25 cellular contexts compared by ENCODE assay signal in genomic region chr3:14133876-14134275, GRCh38.
"Had no signal": no experiment of that assay in that cellular context is flagged by ENCODE, and none has a peak within 500 bp of the region (broad histone marks: within the 10 kb centered on the region; RNA-seq: fewer than 3 reads in every experiment).

No MANE protein-coding gene starts in this region.

- H3K9me3 ChIP-seq: esophagus muscularis mucosa, heart right ventricle, lower lobe of right lung, mucosa of descending colon, ovary, psoas muscle, tibial artery had no signal

- H3K27ac Mint-ChIP-seq: activated naive CD4-positive, alpha-beta T cell treated with anti-CD3 and anti-CD28 coated beads for 36 hours; neural progenitor cell had no signal

- H3K4me1 Mint-ChIP-seq: neural progenitor cell had no signal

- H3K4me3 ChIP-seq: esophagus muscularis mucosa, heart right ventricle, lower lobe of right lung, mucosa of descending colon, neural progenitor cell, ovary, psoas muscle, tibial artery had no signal

- H3K4me3 Mint-ChIP-seq: activated naive CD4-positive, alpha-beta T cell treated with anti-CD3 and anti-CD28 coated beads for 36 hours; activated T-helper 17 cell treated with anti-CD3 and anti-CD28 coated beads, Interleukin-2, amount 50 U/mL, for 72 hours; naive B cell; neural progenitor cell; stimulated activated naive CD8-positive, alpha-beta T cell treated with anti-CD3 and anti-CD28 coated beads, Interleukin-15, Interleukin-2, amounts not matched to agents 100 ng/mL and 50 ng/mL, for 24 hours; T-cell had no signal

- ATAC-seq: activated T-helper 17 cell treated with anti-CD3 and anti-CD28 coated beads, Interleukin-2, amount 50 U/mL, for 72 hours; heart right ventricle; left lobe of liver; psoas muscle; right cardiac atrium; SK-N-SH treated with all-trans-retinoic acid at 6 μM for 48 hours; T-cell had no signal

- H3K27me3 Mint-ChIP-seq: activated T-helper 17 cell treated with anti-CD3 and anti-CD28 coated beads, Interleukin-2, amount 50 U/mL, for 72 hours; naive B cell; stimulated activated naive CD8-positive, alpha-beta T cell treated with anti-CD3 and anti-CD28 coated beads, Interleukin-15, Interleukin-2, amounts not matched to agents 100 ng/mL and 50 ng/mL, for 24 hours; T-cell had no signal

- H3K9me3 Mint-ChIP-seq: activated naive CD4-positive, alpha-beta T cell treated with anti-CD3 and anti-CD28 coated beads for 36 hours; activated T-helper 17 cell treated with anti-CD3 and anti-CD28 coated beads, Interleukin-2, amount 50 U/mL, for 72 hours; naive B cell; neural progenitor cell; stimulated activated naive CD8-positive, alpha-beta T cell treated with anti-CD3 and anti-CD28 coated beads, Interleukin-15, Interleukin-2, amounts not matched to agents 100 ng/mL and 50 ng/mL, for 24 hours; T-cell had no signal

- DNase-seq: activated CD4-positive, alpha-beta T cell treated with anti-CD3 and anti-CD28 coated beads for 1 hour; activated CD4-positive, alpha-beta T cell treated with anti-CD3 and anti-CD28 coated beads, Interleukin-2, amount 50 U/mL, for 1 hour; activated naive CD4-positive, alpha-beta T cell treated with anti-CD3 and anti-CD28 coated beads for 36 hours; activated T-cell treated with anti-CD3 and anti-CD28 coated beads, Interleukin-2, amount 50 U/mL, for 1 hour; amygdala; dermis blood vessel endothelial cell; effector CD8-positive, alpha-beta T cell; heart right ventricle; lower lobe of right lung; mesendoderm; naive B cell; ovary; psoas muscle; stimulated activated CD4-positive, alpha-beta T cell treated with anti-CD3 and anti-CD28 coated beads, Interleukin-4, amount 100 ng/mL, for 4 hours; substantia nigra; T-cell; tibial artery had no signal
